ENCODE assay signal across 10 cellular contexts in the genomic region with DNA sequence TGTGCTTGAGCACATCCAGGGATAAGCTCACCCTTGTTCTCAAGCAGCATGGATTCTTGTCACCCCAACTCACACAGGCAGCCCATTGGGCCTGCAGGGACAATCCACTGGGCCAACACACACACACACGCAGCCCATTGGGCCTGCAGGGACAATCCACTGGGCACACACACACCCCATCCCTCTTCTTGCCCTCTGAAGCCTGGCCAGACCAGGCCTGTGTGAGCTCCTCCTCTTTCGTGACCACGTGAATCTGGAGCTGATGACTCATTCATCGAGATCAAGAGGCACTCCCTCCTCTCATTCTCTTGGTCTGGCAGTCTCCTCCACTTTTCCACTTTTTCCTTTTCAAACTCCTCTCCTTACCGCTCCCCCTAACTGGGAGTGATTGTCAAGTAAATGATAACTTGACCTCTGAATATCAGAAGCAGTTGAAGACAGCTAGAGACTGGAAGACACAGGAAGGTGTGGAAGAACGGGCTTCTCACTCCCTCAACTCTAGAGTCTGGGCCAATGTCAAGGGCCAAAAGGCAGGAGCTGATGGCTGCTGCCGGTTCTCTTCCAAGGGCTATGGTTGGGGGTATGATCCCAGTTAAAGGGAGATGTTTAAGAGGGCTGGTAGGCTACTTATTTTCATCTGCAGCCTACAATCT.
A peak's percentile ranks its signal among the peaks of the same experiment; 100 is the strongest.
DNase-seq lines count a peak whose midpoint lies in the region; ATAC-seq and TF ChIP-seq lines count a peak whose summit lies in the region.
"Had no signal": no experiment of that assay in that cellular context is flagged by ENCODE, and none has a peak within 500 bp of the region (broad histone marks: within the 10 kb centered on the region; RNA-seq: fewer than 3 reads in every experiment).

No MANE protein-coding gene starts in this region.

- peak; percentile 94 for ATAC-seq in esophagus mucosa
- no peak for ATAC-seq in GM18517 (IDR thresholded peaks at IDR 0.05; ENCODE audit: unreplicated experiment)

- H3K27ac Mint-ChIP-seq in progenitor cell of endocrine pancreas = peak overlapping the region; percentile 68

- no peak overlapping the region for H3K4me3 Mint-ChIP-seq in progenitor cell of endocrine pancreas (ENCODE audit: low read depth)

- no peaks in the 10 kb centered on the region for H3K27me3 Mint-ChIP-seq in progenitor cell of endocrine pancreas

- no peak for TF ChIP-seq CTCF in progenitor cell of endocrine pancreas (IDR thresholded peaks at IDR 0.05; ENCODE audit: unreplicated experiment)

- peak; percentile 67 for DNase-seq in H4 (ENCODE audit: low spot score)
- DNase-seq in OCI-M1 (lab: John Stamatoyannopoulos, UW) = peak; percentile 24
- DNase-seq in progenitor cell of endocrine pancreas (ENCODE audit: low spot score, unreplicated experiment) = no peak
- DNase-seq in NCI-H345 treated with DMSO at 0.1 percent for 48 hours (lab: John Stamatoyannopoulos, UW; ENCODE audit: unreplicated experiment) = no peak
- DNase-seq in NCI-H2196 treated with DMSO at 0.1 percent for 48 hours (lab: John Stamatoyannopoulos, UW; ENCODE audit: unreplicated experiment) = no peak
- DNase-seq: activated CD8-positive, alpha-beta memory T cell treated with anti-CD3 and anti-CD28 coated beads, Interleukin-2, amount 50 U/mL, for 4 hours; heart left ventricle; stimulated activated CD4-positive, alpha-beta T cell treated with anti-CD3 and anti-CD28 coated beads, Interleukin-1b, Interleukin-23, amount 100 ng/mL, for 48 hours had no signal

- H3K4me1 Mint-ChIP-seq in progenitor cell of endocrine pancreas (ENCODE audit: low read depth) = peaks cover 33% of the 10 kb centered on the region

- H3K36me3 Mint-ChIP-seq in progenitor cell of endocrine pancreas (ENCODE audit: insufficient read depth) = peaks cover 36% of the 10 kb centered on the region

- peaks cover 10% of the 10 kb centered on the region for H3K9me3 Mint-ChIP-seq in progenitor cell of endocrine pancreas (ENCODE audit: low read depth)

Comparison
In these comparisons a context has a peak if more than half of its experiments do, and no peak if none do; other contexts are left out.
1. DNase-seq: peak in H4 (single experiment) and OCI-M1 (single experiment); none in progenitor cell of endocrine pancreas (single experiment), NCI-H345 treated with DMSO at 0.1 percent for 48 hours (single experiment) and NCI-H2196 treated with DMSO at 0.1 percent for 48 hours (single experiment).